26 cellular contexts compared by ENCODE assay signal in the genomic region with DNA sequence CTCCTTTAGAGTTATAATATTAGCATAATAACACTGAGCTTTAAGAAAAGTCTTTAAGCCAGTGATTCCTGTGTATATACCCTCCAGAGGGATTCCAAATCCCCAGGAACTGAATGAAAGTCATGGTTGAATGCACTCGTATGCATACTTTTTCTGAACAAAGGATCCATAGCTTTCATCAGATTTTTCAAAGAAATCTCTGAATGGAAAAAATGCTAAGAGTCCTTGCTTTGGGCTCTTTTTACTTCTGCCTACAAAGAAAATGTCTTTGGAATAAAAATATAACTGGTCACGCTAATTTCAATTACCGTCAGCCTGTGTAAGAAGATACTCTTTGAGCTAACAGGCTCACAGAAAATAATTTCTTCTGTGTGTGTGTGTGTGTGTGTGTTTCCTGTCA.
"Had no signal": no experiment of that assay in that cellular context is flagged by ENCODE, and none has a peak within 500 bp of the region (broad histone marks: within the 10 kb centered on the region; RNA-seq: fewer than 3 reads in every experiment).

No MANE protein-coding gene starts in this region.

- ATAC-seq: activated T-cell treated with anti-CD3 and anti-CD28 coated beads, Interleukin-2, amount 50 U/mL, for 72 hours; gastroesophageal sphincter; stimulated activated memory B cell treated with anti-CD40 and anti-IgM and Interleukin-4, amounts not matched to agents 10 μg/mL and 1 μg/mL and 100 μg/mL, for 72 hours had no signal

- H3K27ac Mint-ChIP-seq: activated B cell treated with CpG ODN at 0.5 μM for 24 hours; activated naive CD4-positive, alpha-beta T cell treated with anti-CD3 and anti-CD28 coated beads, Interleukin-2, amount 10 ng/mL, durations not matched to agents 7 days and 5 days; activated T-cell treated with anti-CD3 and anti-CD28 coated beads, Interleukin-2, amount 50 U/mL, for 72 hours; memory B cell; nephron progenitor cell; stimulated activated memory B cell treated with anti-CD40 and anti-IgM and Interleukin-4, amounts not matched to agents 10 μg/mL and 1 μg/mL and 100 μg/mL, for 72 hours; T-helper 1 cell treated with Interleukin-12 subunit alpha and Interleukin-12 subunit beta and Interleukin-4 antibody, amounts not matched to agents 30 μg/mL and 1 μg/mL, for 36 hours had no signal

- H3K4me1 ChIP-seq: esophagus muscularis mucosa, gastroesophageal sphincter, sigmoid colon, stomach, suprapubic skin, tibial nerve had no signal

- H3K4me2 ChIP-seq: smooth muscle cell had no signal

- H3K36me3 ChIP-seq: esophagus muscularis mucosa, gastroesophageal sphincter, sigmoid colon, stomach, suprapubic skin, tibial nerve had no signal

- H3K27me3 ChIP-seq: esophagus muscularis mucosa, sigmoid colon, stomach, suprapubic skin, tibial nerve had no signal

- DNase-seq: activated B cell treated with CpG ODN at 0.5 μM for 24 hours; activated CD4-positive, alpha-beta T cell treated with anti-CD3 and anti-CD28 coated beads for 4 hours; activated CD4-positive, alpha-beta T cell treated with anti-CD3 and anti-CD28 coated beads, Interleukin-2, amount 50 U/mL, for 48 hours; activated effector memory CD4-positive, alpha-beta T cell treated with anti-CD3 and anti-CD28 coated beads, Interleukin-2, amount 50 U/mL, for 16 hours; activated naive CD4-positive, alpha-beta T cell treated with anti-CD3 and anti-CD28 coated beads, Interleukin-2, amount 10 ng/mL, durations not matched to agents 7 days and 5 days; activated T-cell treated with anti-CD3 and anti-CD28 coated beads, Interleukin-2, amount 50 U/mL, for 72 hours; aorta; caudate nucleus; dermis blood vessel endothelial cell; effector memory CD4-positive, alpha-beta T cell; head of caudate nucleus; hypothalamus; nephron progenitor cell; occipital lobe; sigmoid colon; stimulated activated CD4-positive, alpha-beta T cell treated with anti-CD3 and anti-CD28 coated beads, Interleukin-15, amount 100 ng/mL, for 24 hours; stomach had no signal

- H3K4me3 Mint-ChIP-seq: activated B cell treated with CpG ODN at 0.5 μM for 24 hours; activated naive CD4-positive, alpha-beta T cell treated with anti-CD3 and anti-CD28 coated beads, Interleukin-2, amount 10 ng/mL, durations not matched to agents 7 days and 5 days; activated T-cell treated with anti-CD3 and anti-CD28 coated beads, Interleukin-2, amount 50 U/mL, for 72 hours; memory B cell; nephron progenitor cell; stimulated activated memory B cell treated with anti-CD40 and anti-IgM and Interleukin-4, amounts not matched to agents 10 μg/mL and 1 μg/mL and 100 μg/mL, for 72 hours; T-helper 1 cell treated with Interleukin-12 subunit alpha and Interleukin-12 subunit beta and Interleukin-4 antibody, amounts not matched to agents 30 μg/mL and 1 μg/mL, for 36 hours had no signal

- H3K4me3 ChIP-seq: esophagus muscularis mucosa, gastroesophageal sphincter, sigmoid colon, smooth muscle cell, stomach, suprapubic skin, tibial nerve had no signal

- H3K27ac ChIP-seq: esophagus muscularis mucosa, gastroesophageal sphincter, sigmoid colon, stomach, suprapubic skin, tibial nerve had no signal

- H3K36me3 Mint-ChIP-seq: activated naive CD4-positive, alpha-beta T cell treated with anti-CD3 and anti-CD28 coated beads, Interleukin-2, amount 10 ng/mL, durations not matched to agents 7 days and 5 days; memory B cell; stimulated activated memory B cell treated with anti-CD40 and anti-IgM and Interleukin-4, amounts not matched to agents 10 μg/mL and 1 μg/mL and 100 μg/mL, for 72 hours had no signal

- H3K9me3 Mint-ChIP-seq: activated naive CD4-positive, alpha-beta T cell treated with anti-CD3 and anti-CD28 coated beads, Interleukin-2, amount 10 ng/mL, durations not matched to agents 7 days and 5 days; nephron progenitor cell; T-helper 1 cell treated with Interleukin-12 subunit alpha and Interleukin-12 subunit beta and Interleukin-4 antibody, amounts not matched to agents 30 μg/mL and 1 μg/mL, for 36 hours had no signal

- H3K9me3 ChIP-seq: esophagus muscularis mucosa, sigmoid colon, stomach, suprapubic skin, tibial nerve had no signal

- H3K27me3 Mint-ChIP-seq: activated B cell treated with CpG ODN at 0.5 μM for 24 hours; activated naive CD4-positive, alpha-beta T cell treated with anti-CD3 and anti-CD28 coated beads, Interleukin-2, amount 10 ng/mL, durations not matched to agents 7 days and 5 days; brain; memory B cell; stimulated activated memory B cell treated with anti-CD40 and anti-IgM and Interleukin-4, amounts not matched to agents 10 μg/mL and 1 μg/mL and 100 μg/mL, for 72 hours had no signal

- H3K4me1 Mint-ChIP-seq: activated B cell treated with CpG ODN at 0.5 μM for 24 hours; activated naive CD4-positive, alpha-beta T cell treated with anti-CD3 and anti-CD28 coated beads, Interleukin-2, amount 10 ng/mL, durations not matched to agents 7 days and 5 days; memory B cell; nephron progenitor cell had no signal
